8 cellular contexts compared by ENCODE assay signal in genomic region chrX:101932249-101932570, GRCh38. TPM values are rescaled to one million over a fixed set of nuclear protein-coding genes. Genes with fewer than 3 reads are reported as not detected.
DNase-seq lines count a peak whose midpoint lies in the region; ATAC-seq and TF ChIP-seq lines count a peak whose summit lies in the region.

No MANE protein-coding gene starts in this region.

- peak overlapping the region; percentile 94; the same call in 1 of the 2 replicates for H3K4me2 ChIP-seq in OCI-LY3 (ENCODE audit: low read length)

- H3K27me3 ChIP-seq in Caco-2 (replicated peaks; ENCODE audit: control insufficient read depth, insufficient read depth, low read length) (no peaks in the 10 kb centered on the region), OCI-LY3 (ENCODE audit: low read depth, low read length) (no peaks in the 10 kb centered on the region), endodermal cell (ENCODE audit: control insufficient read depth, insufficient read depth, low read length, poor library complexity, severe bottlenecking) (no peaks in the 10 kb centered on the region), psoas muscle (ENCODE audit: insufficient read depth in 3 of 3, low read length in 2 of 3) (no peaks in the 10 kb centered on the region)

- POLR2A ChIA-PET in Caco-2 (lab: Charles Lee), result interaction anchor here (0.6 kb wide), 1 partner anchor 660 kb away, joined by 4 read pairs; no protein-coding TSS in a partner anchor

- intact Hi-C loops in Caco-2 (cut with micrococcal nuclease; ENCODE audit: unreplicated experiment), result no loop called here
- intact Hi-C loops in psoas muscle (cut with DNase I), result no loop called here

- no peaks in the 10 kb centered on the region for H4K20me1 ChIP-seq in OCI-LY3 (ENCODE audit: insufficient read depth, low read length)

- CTCF ChIA-PET in Caco-2 (lab: Charles Lee), result no interaction called here

- H3K9me3 Mint-ChIP-seq in Caco-2 (ENCODE audit: unreplicated experiment), result no peaks in the 10 kb centered on the region
- H3K9me3 Mint-ChIP-seq in endodermal cell, result peaks cover 38% of the 10 kb centered on the region

- H3K79me2 ChIP-seq in OCI-LY3 (ENCODE audit: low read length), result no peaks in the 10 kb centered on the region

- no peak for ATAC-seq in psoas muscle

- BruUV-seq in Caco-2 (replicated peaks; lab: Mats Ljungman, UMichigan), result no TSS peak

- H3K4me3 ChIP-seq in Caco-2 (ENCODE audit: low read depth, low read length), result peak overlapping the region; percentile 45
- peak overlapping the region; percentile 86 for H3K4me3 ChIP-seq in OCI-LY3 (ENCODE audit: low read length)
- H3K4me3 ChIP-seq in endodermal cell (ENCODE audit: low read length), result no peak overlapping the region
- peak overlapping the region; percentile 73 for H3K4me3 ChIP-seq in psoas muscle

- H3K36me3 ChIP-seq in Caco-2 (ENCODE audit: control insufficient read depth, insufficient read depth, low read length) (no peaks in the 10 kb centered on the region), OCI-LY3 (replicated peaks; ENCODE audit: low read depth, low read length) (no peaks in the 10 kb centered on the region), endodermal cell (ENCODE audit: control insufficient read depth, insufficient read depth, low read length) (no peaks in the 10 kb centered on the region), psoas muscle (ENCODE audit: insufficient read depth in 1 of 2, low read depth in 1 of 2) (no peaks in the 10 kb centered on the region)

- H3K9ac ChIP-seq in OCI-LY3 (ENCODE audit: low read length) (no peak overlapping the region; the same call in 1 of the 2 replicates), endodermal cell (ENCODE audit: extremely low read depth, low read length, poor library complexity, severe bottlenecking) (no peak overlapping the region)

- H3K36me3 Mint-ChIP-seq in Caco-2 (ENCODE audit: insufficient read depth, unreplicated experiment) (peaks cover 6% of the 10 kb centered on the region), endodermal cell (ENCODE audit: low read depth) (peaks cover 1% of the 10 kb centered on the region)

- H3K27me3 Mint-ChIP-seq in Caco-2 (ENCODE audit: insufficient read depth, unreplicated experiment) (peaks cover 4% of the 10 kb centered on the region), endodermal cell (ENCODE audit: insufficient read depth) (peaks cover 4% of the 10 kb centered on the region)

- H3K4me1 Mint-ChIP-seq in Caco-2 (ENCODE audit: low read depth, unreplicated experiment) (no peaks in the 10 kb centered on the region), endodermal cell (no peaks in the 10 kb centered on the region)

- no peak for DNase-seq in Caco-2
- no peak for DNase-seq in endodermal cell
- DNase-seq in psoas muscle, result no peak
- no peak for DNase-seq in effector CD8-positive, alpha-beta T cell (lab: John Stamatoyannopoulos, UW)
- DNase-seq in ACHN, result no peak
- DNase-seq in SHP77 treated with DMSO at 0.1 percent for 48 hours (lab: John Stamatoyannopoulos, UW), result no peak
- DNase-seq in NCI-H187 treated with DMSO at 0.1 percent for 48 hours (lab: John Stamatoyannopoulos, UW), result no peak

- peak overlapping the region; percentile 63 for H3K4me3 Mint-ChIP-seq in Caco-2 (ENCODE audit: unreplicated experiment)
- peak overlapping the region; percentile 66 for H3K4me3 Mint-ChIP-seq in endodermal cell

- H3K4me1 ChIP-seq in Caco-2 (no peaks in the 10 kb centered on the region), OCI-LY3 (ENCODE audit: low read length) (0 out of 2 replicates have a peak, but pooled peaks cover 5% of the 10 kb centered on the region), endodermal cell (ENCODE audit: control insufficient read depth, insufficient read depth, low read length) (no peaks in the 10 kb centered on the region), psoas muscle (no peaks in the 10 kb centered on the region)

- in situ Hi-C loops in ACHN (cut with HindIII; ENCODE audit: low pct_ligation_motif_present, low pct_unique_long_range_greater_than_20kb, low sequenced_read_pairs), result no loop called here

- 90 to 98% methylated on average over 2 to 3 of the region's 8 CpGs for WGBS in endodermal cell (ENCODE audit: insufficient coverage in 1 of 2, insufficient read length in 1 of 2), 2 experiments
- 41 to 61% (median 47%) methylated on average over 7 to 8 of the region's 8 CpGs for WGBS in psoas muscle, 3 donors

- TF ChIP-seq CTCF in Caco-2 (IDR thresholded peaks at IDR 0.05; ENCODE audit: insufficient read depth in 1 of 2, low read depth in 1 of 2, low read length in 1 of 2, severe bottlenecking in 1 of 2, unreplicated experiment in 1 of 2), result no peak
- no peak for TF ChIP-seq CTCF in OCI-LY3 (IDR thresholded peaks at IDR 0.05; ENCODE audit: low read depth, low read length)
- TF ChIP-seq CTCF in endodermal cell (conservative IDR thresholded peaks at IDR 0.05), result no peak
- no peak for TF ChIP-seq CTCF in psoas muscle (IDR thresholded peaks at IDR 0.05)

- no peaks in the 10 kb centered on the region for H3K9me3 ChIP-seq in Caco-2
- H3K9me3 ChIP-seq in OCI-LY3 (ENCODE audit: insufficient read depth, low read length), result no peaks in the 10 kb centered on the region
- H3K9me3 ChIP-seq in endodermal cell (ENCODE audit: control insufficient read depth, low read length), result no peaks in the 10 kb centered on the region
- no peaks in the 10 kb centered on the region for H3K9me3 ChIP-seq in psoas muscle

- H3K27ac ChIP-seq in OCI-LY3 (ENCODE audit: low read length), result peak overlapping the region; percentile 90
- peak overlapping the region; percentile 93 for H3K27ac ChIP-seq in endodermal cell (ENCODE audit: low read depth, low read length)
- peak overlapping the region; percentile 88 for H3K27ac ChIP-seq in psoas muscle

- H2AFZ ChIP-seq in OCI-LY3 (ENCODE audit: low read depth, low read length), result no peak overlapping the region

- peak overlapping the region; percentile 74 for H3K27ac Mint-ChIP-seq in Caco-2 (ENCODE audit: unreplicated experiment)
- peak overlapping the region; percentile 79 for H3K27ac Mint-ChIP-seq in endodermal cell

RNA-seq across cellular contexts. Expression of gene ZMAT1, which starts 0.4 kb away (rescaled TPM):
- total RNA-seq in Caco-2 (2022) (0.12 and 0.14 TPM in 2 replicates), endodermal cell (1 to 10 TPM; 6.6 to 9.0 TPM), psoas muscle (1 to 10 TPM in 3 of 4 donors, under 1 TPM in 1; 0.71 to 2.3 (median 1.4) TPM)
- 7.9 TPM for polyA plus RNA-seq in endodermal cell (2013, experiment 1 of 2)
- 7.7 TPM for polyA plus RNA-seq in endodermal cell (2013, experiment 2 of 2)
- 1 to 10 TPM in 1 of 3 donors, under 1 TPM in 2; 0.60 to 1.1 (median 0.90) TPM for polyA plus RNA-seq in psoas muscle
